12 cellular contexts compared by ENCODE assay signal in the genomic region with DNA sequence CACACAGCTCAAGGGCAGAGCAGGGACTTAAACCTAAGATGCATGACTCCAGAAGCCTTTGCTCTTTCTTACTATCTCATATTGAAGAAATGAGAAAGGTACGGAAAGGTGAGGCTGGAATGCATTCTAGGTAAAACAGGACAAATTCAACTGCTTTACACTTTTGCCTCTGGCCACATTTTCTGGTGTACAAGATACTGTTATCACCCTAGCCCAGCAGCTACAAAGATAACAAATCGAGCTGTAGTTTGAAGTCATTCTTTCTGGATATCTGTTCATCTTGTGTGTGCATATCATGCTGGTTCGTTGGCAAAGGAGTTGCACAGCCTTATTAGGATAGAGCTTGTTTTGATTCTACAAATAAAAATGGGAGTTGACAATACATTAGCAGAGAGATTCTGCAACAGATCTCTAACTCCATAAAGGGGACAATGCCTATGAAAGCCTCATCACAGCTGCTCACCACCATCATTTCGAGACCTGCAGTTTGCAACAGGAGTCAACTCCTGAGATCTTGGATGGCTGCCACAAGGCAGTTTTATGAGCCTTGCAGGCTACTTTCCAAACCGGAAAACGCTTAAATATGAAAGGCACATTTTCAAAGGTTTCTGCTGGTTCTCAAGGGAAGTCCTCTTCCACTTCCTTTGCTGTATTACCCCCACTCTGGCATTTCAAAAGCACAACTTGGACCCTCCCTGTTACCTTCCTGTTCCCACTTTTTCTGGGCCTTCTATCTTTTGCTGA.
A peak's percentile ranks its signal among the peaks of the same experiment; 100 is the strongest.
DNase-seq lines count a peak whose midpoint lies in the region; ATAC-seq and TF ChIP-seq lines count a peak whose summit lies in the region.
"Had no signal": no experiment of that assay in that cellular context is flagged by ENCODE, and none has a peak within 500 bp of the region (broad histone marks: within the 10 kb centered on the region; RNA-seq: fewer than 3 reads in every experiment).

No MANE protein-coding gene starts in this region.

- H3K9me3 ChIP-seq in esophagus muscularis mucosa (no peaks in the 10 kb centered on the region), smooth muscle cell (replicated peaks; ENCODE audit: low read depth) (no peaks in the 10 kb centered on the region)

- H3K27me3 ChIP-seq in esophagus muscularis mucosa (no peaks in the 10 kb centered on the region), smooth muscle cell (ENCODE audit: low read depth) (no peaks in the 10 kb centered on the region)
- H3K27me3 ChIP-seq: brain microvascular endothelial cell had no signal

- H3K36me3 ChIP-seq in esophagus muscularis mucosa (peaks cover 0 to 5% (median 1%) of the 10 kb centered on the region in 4 donors), smooth muscle cell (ENCODE audit: low read depth) (no peaks in the 10 kb centered on the region)
- H3K36me3 ChIP-seq: brain microvascular endothelial cell had no signal

- intact Hi-C loops in esophagus muscularis mucosa (cut with DNase I), result no loop called here

- H3K4me1 ChIP-seq in esophagus muscularis mucosa, result peaks cover 21 to 42% (median 32%) of the 10 kb centered on the region in 4 donors
- H3K4me1 ChIP-seq in smooth muscle cell (ENCODE audit: low read depth), result peaks cover 10% of the 10 kb centered on the region

- no peak overlapping the region for H2AFZ ChIP-seq in smooth muscle cell (ENCODE audit: low read depth)

- H3F3A ChIP-seq in smooth muscle cell (ENCODE audit: low read depth), result peaks cover 19% of the 10 kb centered on the region

- H3K9ac ChIP-seq in smooth muscle cell (ENCODE audit: low read depth), result no peak overlapping the region

- WGBS in esophagus muscularis mucosa, result 44% methylated on average over 6 of the region's 6 CpGs
- 47% methylated on average over 6 of the region's 6 CpGs for WGBS in smooth muscle cell (ENCODE audit: low lambda C conversion rate)

- H3K4me3 ChIP-seq in esophagus muscularis mucosa, result no peak overlapping the region
- H3K4me3 ChIP-seq in smooth muscle cell, result no peak overlapping the region

- H3K79me2 ChIP-seq in smooth muscle cell (ENCODE audit: low read depth), result peaks cover 69% of the 10 kb centered on the region

- TF ChIP-seq POLR2A in esophagus muscularis mucosa (IDR thresholded peaks at IDR 0.05; ENCODE audit: low read depth), result no peak

- no peak for ATAC-seq in HG03196 (IDR thresholded peaks at IDR 0.05; ENCODE audit: unreplicated experiment)
- no peak for ATAC-seq in HG03025 (IDR thresholded peaks at IDR 0.05; ENCODE audit: low FRiP score, unreplicated experiment)
- ATAC-seq in GM21515 (IDR thresholded peaks at IDR 0.05; ENCODE audit: unreplicated experiment), result no peak

- peak overlapping the region; percentile 51 for H3K4me2 ChIP-seq in smooth muscle cell

- TF ChIP-seq CTCF in esophagus muscularis mucosa (IDR thresholded peaks at IDR 0.05) (no peak), smooth muscle cell (IDR thresholded peaks at IDR 0.05; ENCODE audit: borderline replicate concordance, insufficient read depth, poor library complexity, severe bottlenecking) (no peak)

- TF ChIP-seq EP300 in esophagus muscularis mucosa (IDR thresholded peaks at IDR 0.05), result no peak

- H3K27ac ChIP-seq in esophagus muscularis mucosa (replicated peaks in 1 of 4), result peak overlapping the region; percentile 4 to 20 (median 13)
- peak overlapping the region; percentile 37 for H3K27ac ChIP-seq in smooth muscle cell (ENCODE audit: low read depth)
- H3K27ac ChIP-seq: brain microvascular endothelial cell had no signal

- DNase-seq in HT-29 (ENCODE audit: low spot score) (peak; percentile 81), NCI-H226 (peak; percentile 60), esophagus muscularis mucosa (ENCODE audit: extremely low spot score) (no peak), smooth muscle cell (lab: John Stamatoyannopoulos, UW; ENCODE audit: unreplicated experiment) (no peak), KG1 (lab: John Stamatoyannopoulos, UW) (no peak)
- DNase-seq: activated CD4-positive, alpha-beta T cell treated with anti-CD3 and anti-CD28 coated beads, Interleukin-2, amount 50 U/mL, for 48 hours; brain microvascular endothelial cell; H9; Karpas-422 had no signal

- H4K20me1 ChIP-seq in smooth muscle cell (ENCODE audit: low read depth), result peaks cover 6% of the 10 kb centered on the region

Comparison
In these comparisons a context has a peak if more than half of its experiments do, and no peak if none do; other contexts are left out.
1. DNase-seq: peak in HT-29 (single experiment) and NCI-H226 (single experiment); none in esophagus muscularis mucosa (single experiment), smooth muscle cell (single experiment) and KG1 (single experiment).